22 cellular contexts compared by ENCODE assay signal in the genomic region with DNA sequence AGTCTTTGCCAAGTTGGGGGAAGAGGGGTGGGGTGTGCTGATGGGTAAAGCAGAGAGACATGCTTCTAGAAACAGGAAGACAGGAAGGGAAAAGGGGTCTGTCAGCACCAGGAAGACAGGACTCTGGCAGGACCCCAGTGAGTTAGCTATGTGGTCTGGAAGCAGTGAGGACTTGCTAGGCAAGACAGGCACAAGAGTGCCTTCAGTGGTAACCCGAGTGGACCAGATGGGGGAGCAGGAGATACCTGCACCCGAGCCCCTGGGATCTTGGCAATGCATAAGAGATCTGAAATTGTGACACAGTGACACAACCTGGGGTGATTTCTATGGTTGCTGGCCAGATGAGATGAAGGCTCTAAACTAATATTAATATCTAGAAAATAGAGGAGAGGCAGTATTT. TPM values are rescaled to one million over a fixed set of nuclear protein-coding genes. Genes with fewer than 3 reads are reported as not detected.
A peak's percentile ranks its signal among the peaks of the same experiment; 100 is the strongest.
DNase-seq lines count a peak whose midpoint lies in the region; ATAC-seq and TF ChIP-seq lines count a peak whose summit lies in the region.
"Had no signal": no experiment of that assay in that cellular context is flagged by ENCODE, and none has a peak within 500 bp of the region (broad histone marks: within the 10 kb centered on the region; RNA-seq: fewer than 3 reads in every experiment).

No MANE protein-coding gene starts in this region.

- H3K27me3 Mint-ChIP-seq in dendritic cell treated with granulocyte-macrophage colony-stimulating factor and Interleukin-4, amounts not matched to agents 40 ng/mL and 50 ng/mL, for 4 days, result no peaks in the 10 kb centered on the region

- no peaks in the 10 kb centered on the region for H3K4me1 ChIP-seq in Loucy (ENCODE audit: insufficient read depth, low read length, poor library complexity, severe bottlenecking)
- H3K4me1 ChIP-seq in sigmoid colon, result peaks cover 0 to 43% (median 38%) of the 10 kb centered on the region in 4 donors
- H3K4me1 ChIP-seq in uterus, result peaks cover 0 to 5% of the 10 kb centered on the region in 2 donors

- H3K9me3 Mint-ChIP-seq in dendritic cell treated with granulocyte-macrophage colony-stimulating factor and Interleukin-4, amounts not matched to agents 40 ng/mL and 50 ng/mL, for 4 days, result no peaks in the 10 kb centered on the region
- H3K9me3 Mint-ChIP-seq: nephron; stimulated activated naive CD8-positive, alpha-beta T cell treated with anti-CD3 and anti-CD28 coated beads, Interleukin-15, amount 100 ng/mL, for 72 hours; T-helper 1 cell treated with Interleukin-12 subunit alpha and Interleukin-12 subunit beta and Interleukin-4 antibody, amounts not matched to agents 30 μg/mL and 1 μg/mL, for 36 hours had no signal

- H3K36me3 Mint-ChIP-seq in dendritic cell treated with granulocyte-macrophage colony-stimulating factor and Interleukin-4, amounts not matched to agents 40 ng/mL and 50 ng/mL, for 4 days (ENCODE audit: low read depth), result peaks cover 47% of the 10 kb centered on the region

- no peak for TF ChIP-seq EP300 in sigmoid colon (IDR thresholded peaks at IDR 0.05)

- H3K27ac ChIP-seq in sigmoid colon (peak overlapping the region; percentile 62 to 78 (median 70)), uterus (peak overlapping the region in 1 of 2 donors; percentile 26)
- H3K27ac ChIP-seq: PC-9, SJSA1, WERI-Rb-1 had no signal

- peaks cover 65% of the 10 kb centered on the region for H3K4me1 Mint-ChIP-seq in dendritic cell treated with granulocyte-macrophage colony-stimulating factor and Interleukin-4, amounts not matched to agents 40 ng/mL and 50 ng/mL, for 4 days (ENCODE audit: low read depth)

- H3F3A ChIP-seq in Loucy (ENCODE audit: low read depth), result no peaks in the 10 kb centered on the region

- no peaks in the 10 kb centered on the region for H3K9me2 ChIP-seq in Loucy (replicated peaks; ENCODE audit: low read depth, low read length)

- H4K20me1 ChIP-seq in Loucy (ENCODE audit: insufficient read depth, low read length, poor library complexity, severe bottlenecking), result no peaks in the 10 kb centered on the region

- H3K27me3 ChIP-seq in Loucy (ENCODE audit: insufficient read depth, low read length, poor library complexity, severe bottlenecking) (peaks cover 18% of the 10 kb centered on the region), sigmoid colon (no peaks in the 10 kb centered on the region), uterus (no peaks in the 10 kb centered on the region)
- H3K27me3 ChIP-seq: SJSA1 had no signal

- H3K36me3 ChIP-seq in Loucy (ENCODE audit: insufficient read depth, low read length) (no peaks in the 10 kb centered on the region), sigmoid colon (no peaks in the 10 kb centered on the region), uterus (no peaks in the 10 kb centered on the region)
- H3K36me3 ChIP-seq: SJSA1, WERI-Rb-1 had no signal

- H3K9me3 ChIP-seq in Loucy (ENCODE audit: insufficient read depth, low read depth, low read length), result no peaks in the 10 kb centered on the region
- H3K9me3 ChIP-seq in sigmoid colon, result no peaks in the 10 kb centered on the region
- H3K9me3 ChIP-seq in uterus, result no peaks in the 10 kb centered on the region
- H3K9me3 ChIP-seq: SJSA1 had no signal

- ATAC-seq in HG02870 (IDR thresholded peaks at IDR 0.05; ENCODE audit: unreplicated experiment) (no peak), GM21576 (IDR thresholded peaks at IDR 0.05; ENCODE audit: unreplicated experiment) (no peak)
- ATAC-seq: activated naive CD8-positive, alpha-beta T cell treated with anti-CD3 and anti-CD28 coated beads, Interleukin-2, amount 50 U/mL, for 24 hours; stimulated activated naive CD8-positive, alpha-beta T cell treated with anti-CD3 and anti-CD28 coated beads, Interleukin-15, amount 100 ng/mL, for 72 hours had no signal

- 63 to 87% methylated on average over 2 of the region's 2 CpGs for WGBS in sigmoid colon, 2 donors

- H2AFZ ChIP-seq in Loucy (ENCODE audit: low read length), result no peak overlapping the region
- H2AFZ ChIP-seq: PC-9 had no signal

- TF ChIP-seq POLR2A in sigmoid colon (IDR thresholded peaks at IDR 0.05) (no peak), uterus (IDR thresholded peaks at IDR 0.05) (no peak)

- no peak overlapping the region for H3K4me2 ChIP-seq in Loucy (ENCODE audit: low read depth, low read length, poor library complexity, severe bottlenecking)
- H3K4me2 ChIP-seq: PC-9 had no signal

- no peak overlapping the region for H3K4me3 ChIP-seq in Loucy (ENCODE audit: low read length, poor library complexity, severe bottlenecking)
- H3K4me3 ChIP-seq in sigmoid colon, result no peak overlapping the region
- no peak overlapping the region for H3K4me3 ChIP-seq in uterus
- H3K4me3 ChIP-seq: PC-9, SJSA1 had no signal

- H3K79me2 ChIP-seq in Loucy (ENCODE audit: insufficient read depth, low read length), result no peaks in the 10 kb centered on the region

- no peak overlapping the region for H3K9ac ChIP-seq in Loucy (ENCODE audit: low read depth, low read length, poor library complexity, severe bottlenecking)

- intact Hi-C loops in dendritic cell treated with granulocyte-macrophage colony-stimulating factor and Interleukin-4, amounts not matched to agents 40 ng/mL and 50 ng/mL, for 4 days (cut with micrococcal nuclease), result no loop called here
- intact Hi-C loops in sigmoid colon (cut with DNase I) (no loop called here), uterus (cut with DNase I; ENCODE audit: low total_unique reads) (no loop called here)

- peak; percentile 50 for TF ChIP-seq CTCF in Loucy (conservative IDR thresholded peaks at IDR 0.05; ENCODE audit: low read length)
- no peak for TF ChIP-seq CTCF in sigmoid colon (IDR thresholded peaks at IDR 0.05)
- no peak for TF ChIP-seq CTCF in uterus (IDR thresholded peaks at IDR 0.05)

- H3K27ac Mint-ChIP-seq in dendritic cell treated with granulocyte-macrophage colony-stimulating factor and Interleukin-4, amounts not matched to agents 40 ng/mL and 50 ng/mL, for 4 days, result peak overlapping the region; percentile 2
- H3K27ac Mint-ChIP-seq: activated naive CD8-positive, alpha-beta T cell treated with anti-CD3 and anti-CD28 coated beads, Interleukin-2, amount 50 U/mL, for 24 hours; nephron; stimulated activated naive CD8-positive, alpha-beta T cell treated with anti-CD3 and anti-CD28 coated beads, Interleukin-15, amount 100 ng/mL, for 72 hours; T-helper 1 cell treated with Interleukin-12 subunit alpha and Interleukin-12 subunit beta and Interleukin-4 antibody, amounts not matched to agents 30 μg/mL and 1 μg/mL, for 36 hours had no signal

- H3K4me3 Mint-ChIP-seq in dendritic cell treated with granulocyte-macrophage colony-stimulating factor and Interleukin-4, amounts not matched to agents 40 ng/mL and 50 ng/mL, for 4 days, result no peak overlapping the region
- H3K4me3 Mint-ChIP-seq: activated naive CD8-positive, alpha-beta T cell treated with anti-CD3 and anti-CD28 coated beads, Interleukin-2, amount 50 U/mL, for 24 hours; stimulated activated naive CD8-positive, alpha-beta T cell treated with anti-CD3 and anti-CD28 coated beads, Interleukin-15, amount 100 ng/mL, for 72 hours; T-helper 1 cell treated with Interleukin-12 subunit alpha and Interleukin-12 subunit beta and Interleukin-4 antibody, amounts not matched to agents 30 μg/mL and 1 μg/mL, for 36 hours had no signal

- DNase-seq in NCI-H82 (lab: John Stamatoyannopoulos, UW), result peak; percentile 43
- DNase-seq in NCI-H82 treated with DMSO at 0.1 percent for 48 hours (lab: John Stamatoyannopoulos, UW; ENCODE audit: unreplicated experiment), result no peak
- peak; percentile 61 for DNase-seq in sigmoid colon
- DNase-seq in uterus, result no peak
- DNase-seq: activated naive CD8-positive, alpha-beta T cell treated with anti-CD3 and anti-CD28 coated beads, Interleukin-2, amount 50 U/mL, for 24 hours; cortex of kidney; GDM1; NCI-H1105; NCI-H526 treated with DMSO at 0.1 percent for 48 hours; PC-9; posterior cingulate gyrus; stimulated activated CD4-positive, alpha-beta T cell treated with anti-CD3 and anti-CD28 coated beads, Interleukin-2, amount 100 ng/mL, for 48 hours; stimulated activated naive CD8-positive, alpha-beta T cell treated with anti-CD3 and anti-CD28 coated beads, Interleukin-15, amount 100 ng/mL, for 72 hours; WERI-Rb-1 had no signal

RNA-seq across cellular contexts. Expression of a gene that starts 7.0 kb away (rescaled TPM):
- total RNA-seq in sigmoid colon (10 to 100 TPM in 1 of 4 donors, 1 to 10 TPM in 3; 3.6 to 10.2 (median 4.3) TPM), uterus (10 to 100 TPM in 1 of 4 donors, 1 to 10 TPM in 3; 7.6 to 16.4 (median 8.9) TPM)
- 1 to 10 TPM in 1 of 3 donors, under 1 TPM in 2; 0.23 to 1.9 (median 0.60) TPM for polyA plus RNA-seq in sigmoid colon
- total RNA-seq: A172 had no signal

Comparison
In these comparisons a context has a peak if more than half of its experiments do, and no peak if none do; other contexts are left out.
1. DNase-seq: peak in NCI-H82 (single experiment) and sigmoid colon (single experiment); none in NCI-H82 treated with DMSO at 0.1 percent for 48 hours (single experiment) and uterus (0 of 2).